8 cellular contexts compared by ENCODE assay signal in the genomic region with DNA sequence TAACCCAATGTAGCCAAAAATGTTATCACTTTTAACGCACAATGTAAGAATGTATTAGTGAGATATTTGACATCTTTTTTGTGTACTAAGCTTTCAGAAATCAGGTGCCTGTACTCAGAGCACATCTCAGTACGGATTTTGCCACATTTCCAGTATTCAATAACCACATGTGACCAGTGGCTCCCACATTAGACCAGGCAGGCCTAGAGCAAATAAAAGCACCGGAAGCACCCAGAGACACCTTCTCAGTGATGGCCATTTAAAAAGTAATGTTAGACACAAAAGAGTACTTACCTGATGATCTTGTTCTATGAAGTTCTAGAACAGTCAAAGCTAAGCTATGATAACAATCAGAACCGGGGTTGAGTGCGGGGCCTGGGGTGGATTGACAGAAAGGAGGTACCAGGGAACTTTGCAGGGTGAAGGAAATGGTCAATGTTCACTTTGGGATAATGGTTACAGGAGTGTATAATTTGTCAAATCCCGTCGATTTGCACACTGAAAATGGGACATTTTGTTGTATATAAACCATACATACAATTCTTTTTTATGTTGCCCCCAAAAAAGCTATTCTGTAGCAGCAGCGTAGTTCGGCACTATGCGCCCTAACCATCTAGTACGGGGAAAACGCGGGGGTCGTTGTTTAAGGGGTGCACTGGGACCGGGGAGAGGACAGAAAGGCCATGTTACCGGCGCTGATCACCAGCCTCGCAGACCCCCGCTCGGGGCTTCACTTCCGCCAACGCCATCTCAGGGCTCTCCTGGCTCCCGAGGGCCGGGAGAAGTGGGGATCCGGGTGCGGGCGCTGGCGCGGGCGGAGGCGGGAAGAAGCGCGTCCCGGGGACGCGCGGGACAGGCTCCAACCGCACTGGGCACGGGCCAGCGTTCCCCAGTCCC. TPM values are rescaled to one million over a fixed set of nuclear protein-coding genes. Genes with fewer than 3 reads are reported as not detected.
DNase-seq lines count a peak whose midpoint lies in the region; ATAC-seq and TF ChIP-seq lines count a peak whose summit lies in the region.

No MANE protein-coding gene starts in this region.

- peak overlapping the region; percentile 87 to 95 (median 90) for H3K4me3 Mint-ChIP-seq in brain

- DNase-seq in left lung (no peak), superior temporal gyrus (ENCODE audit: extremely low spot score) (peak; percentile 9)
- DNase-seq in activated CD4-positive, CD25-positive, alpha-beta regulatory T cell (lab: John Stamatoyannopoulos, UW), result no peak
- DNase-seq in stimulated activated CD4-positive, alpha-beta T cell treated with anti-CD3 and anti-CD28 coated beads, Interleukin-1b, Interleukin-23, amount 100 ng/mL, for 48 hours, result no peak

- ATAC-seq in GM18907 (IDR thresholded peaks at IDR 0.05; ENCODE audit: unreplicated experiment) (peak; percentile 16), left lung (peak; percentile 14)

- H3K4me1 Mint-ChIP-seq in brain, result peaks cover 27% of the 10 kb centered on the region

- H3K27ac Mint-ChIP-seq in brain, result peak overlapping the region; percentile 95 to 99 (median 96)

- peaks cover 9% of the 10 kb centered on the region for H3K4me1 ChIP-seq in HUES6 (ENCODE audit: control insufficient read depth, insufficient read depth, low read length)
- H3K4me1 ChIP-seq in left lung, result no peaks in the 10 kb centered on the region

- H3K27me3 Mint-ChIP-seq in brain, result peaks cover 12% of the 10 kb centered on the region

- H3K4me3 ChIP-seq in HUES6 (ENCODE audit: low read depth, low read length), result peak overlapping the region; percentile 97
- peak overlapping the region; percentile 54 to 65 for H3K4me3 ChIP-seq in left lung

- H3K36me3 Mint-ChIP-seq in brain, result peaks cover 21% of the 10 kb centered on the region

- peak overlapping the region; percentile 90 for H3K9ac ChIP-seq in HUES6 (ENCODE audit: low read length)

- H3K9me3 ChIP-seq in HUES6 (ENCODE audit: control insufficient read depth, insufficient read depth, low read depth, low read length) (no peaks in the 10 kb centered on the region), left lung (no peaks in the 10 kb centered on the region)

- no peak for TF ChIP-seq CTCF in C4-2B (conservative IDR thresholded peaks at IDR 0.05)
- TF ChIP-seq CTCF in brain (conservative IDR thresholded peaks at IDR 0.05), result no peak
- no peak for TF ChIP-seq CTCF in left lung (IDR thresholded peaks at IDR 0.05)

- no peaks in the 10 kb centered on the region for H3K9me3 Mint-ChIP-seq in brain

- H3K27me3 ChIP-seq in HUES6 (ENCODE audit: control insufficient read depth, insufficient read depth, low read length) (no peaks in the 10 kb centered on the region), left lung (peaks cover 0 to 10% of the 10 kb centered on the region in 2 donors)

- H3K36me3 ChIP-seq in HUES6 (ENCODE audit: control insufficient read depth, insufficient read depth, low read length), result peaks cover 17% of the 10 kb centered on the region
- no peaks in the 10 kb centered on the region for H3K36me3 ChIP-seq in left lung

- intact Hi-C loops in left lung (cut with DNase I), result no loop called here

- H3K27ac ChIP-seq in C4-2B, result peak overlapping the region; percentile 98
- peak overlapping the region; percentile 70 for H3K27ac ChIP-seq in HUES6 (ENCODE audit: low read depth, low read length)
- H3K27ac ChIP-seq in left lung, result peak overlapping the region; percentile 71 to 81

RNA-seq across cellular contexts. Expression of gene CTPS2, which starts 1.0 kb away (rescaled TPM):
- 13.2 TPM for polyA plus RNA-seq in brain (ENCODE audit: insufficient read depth, low read depth, low replicate concordance)
- 10 to 100 TPM; 10.2 to 15.7 TPM for total RNA-seq in left lung

RNA-seq across cellular contexts. Expression of gene SYAP1, which starts 7.9 kb away (rescaled TPM):
- 13.5 TPM for polyA plus RNA-seq in brain (ENCODE audit: insufficient read depth, low read depth, low replicate concordance)
- 10 to 100 TPM; 25.8 to 36.9 TPM for total RNA-seq in left lung
